Comparison of ENCODE assay signal across 23 cellular contexts in genomic region chr3:175620532-175620931, GRCh38.
"Had no signal": no experiment of that assay in that cellular context is flagged by ENCODE, and none has a peak within 500 bp of the region (broad histone marks: within the 10 kb centered on the region; RNA-seq: fewer than 3 reads in every experiment).

No MANE protein-coding gene starts in this region.

- H3K36me3 ChIP-seq: colonic mucosa, esophagus squamous epithelium, prostate gland, right atrium auricular region, stomach, tibial artery had no signal

- H3K27ac Mint-ChIP-seq: dendritic cell treated with granulocyte-macrophage colony-stimulating factor and Interleukin-4, amounts not matched to agents 40 ng/mL and 50 ng/mL, for 4 days; endodermal cell; mesothelial cell of epicardium; natural killer cell treated with Interleukin-12 subunit alpha and Interleukin-12 subunit beta and Interleukin-15 and Interleukin-18, amount 100 ng/mL, for 72 hours; stimulated activated effector memory CD8-positive, alpha-beta T cell treated with anti-CD3 and anti-CD28 coated beads, Interleukin-12 subunit alpha, Interleukin-12 subunit beta, amount 100 ng/mL, for 72 hours; type B pancreatic cell had no signal

- H3K27me3 ChIP-seq: colonic mucosa, esophagus squamous epithelium, right atrium auricular region, stomach, tibial artery had no signal

- H3K9me3 Mint-ChIP-seq: endodermal cell, mesothelial cell of epicardium had no signal

- H3K9me3 ChIP-seq: colonic mucosa, esophagus squamous epithelium, mucosa of descending colon, prostate gland, right atrium auricular region, stomach, tibial artery had no signal

- H3K27me3 Mint-ChIP-seq: dendritic cell treated with granulocyte-macrophage colony-stimulating factor and Interleukin-4, amounts not matched to agents 40 ng/mL and 50 ng/mL, for 4 days; naive B cell; natural killer cell treated with Interleukin-12 subunit alpha and Interleukin-12 subunit beta and Interleukin-15 and Interleukin-18, amount 100 ng/mL, for 72 hours; type B pancreatic cell had no signal

- H3K4me3 Mint-ChIP-seq: dendritic cell treated with granulocyte-macrophage colony-stimulating factor and Interleukin-4, amounts not matched to agents 40 ng/mL and 50 ng/mL, for 4 days; endodermal cell; mesothelial cell of epicardium; naive B cell; natural killer cell treated with Interleukin-12 subunit alpha and Interleukin-12 subunit beta and Interleukin-15 and Interleukin-18, amount 100 ng/mL, for 72 hours; neural crest cell; stimulated activated effector memory CD8-positive, alpha-beta T cell treated with anti-CD3 and anti-CD28 coated beads, Interleukin-12 subunit alpha, Interleukin-12 subunit beta, amount 100 ng/mL, for 72 hours; type B pancreatic cell had no signal

- ATAC-seq: mucosa of descending colon; natural killer cell treated with Interleukin-12 subunit alpha and Interleukin-12 subunit beta and Interleukin-15 and Interleukin-18, amount 100 ng/mL, for 72 hours; stimulated activated effector memory CD8-positive, alpha-beta T cell treated with anti-CD3 and anti-CD28 coated beads, Interleukin-12 subunit alpha, Interleukin-12 subunit beta, amount 100 ng/mL, for 72 hours had no signal

- H3K4me1 ChIP-seq: colonic mucosa, esophagus squamous epithelium, prostate gland, right atrium auricular region, stomach, tibial artery had no signal

- DNase-seq: colonic mucosa; effector CD8-positive, alpha-beta T cell; endodermal cell; esophagus squamous epithelium; foreskin melanocyte; hypothalamus; mesenchymal stem cell; mucosa of descending colon; naive B cell; stimulated activated CD4-positive, alpha-beta T cell treated with anti-CD3 and anti-CD28 coated beads, Interleukin-2, amount 100 ng/mL, for 24 hours; stimulated activated CD4-positive, alpha-beta T cell treated with anti-CD3 and anti-CD28 coated beads, Interleukin-4, amount 100 ng/mL, for 24 hours; stimulated activated naive CD4-positive, alpha-beta T cell treated with Interleukin-2 at 50 U/mL for 16 hours; stomach; tibial artery had no signal

- H3K27ac ChIP-seq: colonic mucosa, esophagus squamous epithelium, prostate gland, right atrium auricular region, stomach, tibial artery had no signal

- H3K4me1 Mint-ChIP-seq: endodermal cell; mesothelial cell of epicardium; naive B cell; stimulated activated effector memory CD8-positive, alpha-beta T cell treated with anti-CD3 and anti-CD28 coated beads, Interleukin-12 subunit alpha, Interleukin-12 subunit beta, amount 100 ng/mL, for 72 hours had no signal

- H3K36me3 Mint-ChIP-seq: mesothelial cell of epicardium; naive B cell; stimulated activated effector memory CD8-positive, alpha-beta T cell treated with anti-CD3 and anti-CD28 coated beads, Interleukin-12 subunit alpha, Interleukin-12 subunit beta, amount 100 ng/mL, for 72 hours had no signal

- H3K4me3 ChIP-seq: colonic mucosa, esophagus squamous epithelium, lung, mucosa of descending colon, prostate gland, right atrium auricular region, stomach, tibial artery had no signal
